ENCODE assay signal across 1 cellular context in the genomic region with DNA sequence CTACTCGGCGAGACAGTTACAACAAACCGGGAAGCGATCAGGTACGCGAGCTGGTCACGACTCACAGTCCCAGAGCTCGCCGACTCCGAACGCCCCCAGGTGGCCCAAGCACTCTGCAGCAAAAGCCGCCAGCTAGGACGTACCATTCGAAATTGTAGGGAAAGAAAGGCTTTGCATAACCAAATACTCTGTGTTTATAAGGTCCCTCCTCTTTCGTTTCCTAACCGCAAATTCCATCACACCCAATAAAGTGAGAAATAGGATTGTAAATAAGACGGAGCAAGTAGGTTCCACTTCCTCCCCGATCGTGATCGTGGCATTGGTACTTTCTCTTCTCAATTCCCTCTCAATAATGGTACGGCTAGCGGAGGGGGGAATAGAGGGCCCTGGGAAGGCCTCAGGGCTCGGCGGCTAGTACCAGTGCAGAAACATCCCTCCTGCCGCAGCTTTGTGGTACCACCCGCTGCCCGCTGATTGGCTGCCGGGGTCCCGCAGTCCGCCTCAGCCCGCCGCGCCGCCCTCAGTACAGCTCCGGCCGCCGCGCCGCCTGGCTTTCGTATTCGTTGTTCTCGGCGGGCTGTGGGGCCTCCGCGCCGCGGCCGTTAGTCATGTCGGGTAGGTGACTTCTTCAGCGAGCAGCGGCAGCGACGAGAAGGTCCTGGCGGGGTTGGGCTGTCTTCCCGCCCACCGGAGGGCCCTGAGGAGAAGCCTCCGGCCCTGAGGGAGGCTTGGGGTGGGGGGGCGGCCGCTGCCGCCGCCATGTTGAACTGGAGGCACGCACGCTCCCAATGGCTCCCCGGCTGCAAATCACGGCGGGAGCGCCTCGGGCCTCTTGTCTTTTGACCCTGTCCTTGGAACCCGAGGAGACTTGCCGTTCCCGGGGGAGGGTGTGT.
TF ChIP-seq lines count a peak whose summit lies in the region.

TSS of gene TAF15 (plus strand) at position 523 of the 893 bp plus-strand sequence. CDS start at position 609, 86 bp downstream.

TF ChIP-seq in HepG2, 621 proteins besides CTCF, POLR2A, EP300 and RAD21 (continued from another document and continues in another):
- TF ChIP-seq, protein P1, sequence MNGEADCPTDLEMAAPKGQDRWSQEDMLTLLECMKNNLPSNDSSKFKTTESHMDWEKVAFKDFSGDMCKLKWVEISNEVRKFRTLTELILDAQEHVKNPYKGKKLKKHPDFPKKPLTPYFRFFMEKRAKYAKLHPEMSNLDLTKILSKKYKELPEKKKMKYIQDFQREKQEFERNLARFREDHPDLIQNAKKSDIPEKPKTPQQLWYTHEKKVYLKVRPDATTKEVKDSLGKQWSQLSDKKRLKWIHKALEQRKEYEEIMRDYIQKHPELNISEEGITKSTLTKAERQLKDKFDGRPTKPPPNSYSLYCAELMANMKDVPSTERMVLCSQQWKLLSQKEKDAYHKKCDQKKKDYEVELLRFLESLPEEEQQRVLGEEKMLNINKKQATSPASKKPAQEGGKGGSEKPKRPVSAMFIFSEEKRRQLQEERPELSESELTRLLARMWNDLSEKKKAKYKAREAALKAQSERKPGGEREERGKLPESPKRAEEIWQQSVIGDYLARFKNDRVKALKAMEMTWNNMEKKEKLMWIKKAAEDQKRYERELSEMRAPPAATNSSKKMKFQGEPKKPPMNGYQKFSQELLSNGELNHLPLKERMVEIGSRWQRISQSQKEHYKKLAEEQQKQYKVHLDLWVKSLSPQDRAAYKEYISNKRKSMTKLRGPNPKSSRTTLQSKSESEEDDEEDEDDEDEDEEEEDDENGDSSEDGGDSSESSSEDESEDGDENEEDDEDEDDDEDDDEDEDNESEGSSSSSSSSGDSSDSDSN (CRISPR knock-in tag; IDR thresholded peaks at IDR 0.05): peak; percentile 68
- TF ChIP-seq ZNF770 (CRISPR knock-in tag; IDR thresholded peaks at IDR 0.05) (peak; percentile 65), ZNF30 (CRISPR knock-in tag; IDR thresholded peaks at IDR 0.05) (0 out of 2 replicates have a peak, but pooled peaks have one; percentile 51), ZNF446 (CRISPR knock-in tag; IDR thresholded peaks at IDR 0.05) (peak; percentile 71; the same call in 1 of the 2 replicates), ZIK1 (CRISPR knock-in tag; IDR thresholded peaks at IDR 0.05; ENCODE audit: borderline replicate concordance, low read depth) (peak; percentile 46; the same call in 1 of the 2 replicates), CBX2 (IDR thresholded peaks at IDR 0.05; ENCODE audit: low read depth, low read length) (no peak), CBX2 (CRISPR knock-in tag; IDR thresholded peaks at IDR 0.05; ENCODE audit: low read depth) (no peak), ZNF781 (CRISPR knock-in tag; IDR thresholded peaks at IDR 0.05; ENCODE audit: borderline replicate concordance, not compliant biosample characterization) (peak; percentile 50), SNAPC2 (CRISPR knock-in tag; IDR thresholded peaks at IDR 0.05) (no peak), RARA (CRISPR knock-in tag; IDR thresholded peaks at IDR 0.05) (no peak; the same call in 1 of the 2 replicates), ZC3H13 (CRISPR knock-in tag; IDR thresholded peaks at IDR 0.05) (peak; percentile 67), NKX3-1 (CRISPR knock-in tag; IDR thresholded peaks at IDR 0.05) (peak; percentile 68; the same call in 1 of the 2 replicates), HNF1A (IDR thresholded peaks at IDR 0.05; ENCODE audit: low read depth) (no peak), HNF1A (CRISPR knock-in tag; IDR thresholded peaks at IDR 0.05; ENCODE audit: borderline replicate concordance) (peak; percentile 57), KLF6 (CRISPR knock-in tag; IDR thresholded peaks at IDR 0.05) (no peak), SOX6 (IDR thresholded peaks at IDR 0.05) (no peak), SOX6 (CRISPR knock-in tag; IDR thresholded peaks at IDR 0.05) (no peak; the same call in 1 of the 2 replicates), TP53 (CRISPR knock-in tag; conservative IDR thresholded peaks at IDR 0.05) (0 out of 2 replicates have a peak, but pooled peaks have one; percentile 60), SKI (IDR thresholded peaks at IDR 0.05; ENCODE audit: partially characterized antibody) (peak; percentile 28), KDM5B (CRISPR knock-in tag; IDR thresholded peaks at IDR 0.05; ENCODE audit: borderline replicate concordance) (no peak; the same call in 1 of the 2 replicates), ZBTB26 (CRISPR knock-in tag; IDR thresholded peaks at IDR 0.05; ENCODE audit: borderline replicate concordance) (no peak; the same call in 1 of the 2 replicates), ZNF138 (CRISPR knock-in tag; IDR thresholded peaks at IDR 0.05; ENCODE audit: low read depth) (peak; percentile 93; the same call in 1 of the 2 replicates), ZNF552 (CRISPR knock-in tag; IDR thresholded peaks at IDR 0.05; ENCODE audit: borderline replicate concordance) (0 out of 2 replicates have a peak, but pooled peaks have one; percentile 44), SIX1 (CRISPR knock-in tag; IDR thresholded peaks at IDR 0.05; ENCODE audit: borderline replicate concordance) (no peak), POLR2G (IDR thresholded peaks at IDR 0.05; ENCODE audit: low read depth, low read length) (peak; percentile 99), SIN3B (IDR thresholded peaks at IDR 0.05; ENCODE audit: low read length) (peak; percentile 41; the same call in 1 of the 2 replicates), ARNT2 (CRISPR knock-in tag; IDR thresholded peaks at IDR 0.05; ENCODE audit: low read depth) (peak; percentile 25; the same call in 1 of the 2 replicates), ZNF101 (CRISPR knock-in tag; IDR thresholded peaks at IDR 0.05; ENCODE audit: borderline replicate concordance, low read depth) (no peak), KDM2A (CRISPR knock-in tag; IDR thresholded peaks at IDR 0.05; ENCODE audit: borderline replicate concordance, low read depth) (peak; percentile 56; the same call in 1 of the 2 replicates), ZNF703 (CRISPR knock-in tag; IDR thresholded peaks at IDR 0.05; ENCODE audit: borderline replicate concordance) (peak; percentile 82; the same call in 1 of the 2 replicates), ZNF3 (CRISPR knock-in tag; IDR thresholded peaks at IDR 0.05) (no peak), HOXA7 (CRISPR knock-in tag; IDR thresholded peaks at IDR 0.05) (peak; percentile 94; the same call in 1 of the 2 replicates), DZIP1 (CRISPR knock-in tag; IDR thresholded peaks at IDR 0.05) (0 out of 2 replicates have a peak, but pooled peaks have one; percentile 50), ZNF337 (CRISPR knock-in tag; IDR thresholded peaks at IDR 0.05; ENCODE audit: borderline replicate concordance, low read depth) (peak; percentile 73; the same call in 1 of the 2 replicates), ZNF34 (CRISPR knock-in tag; IDR thresholded peaks at IDR 0.05; ENCODE audit: borderline replicate concordance) (no peak), HIVEP1 (CRISPR knock-in tag; IDR thresholded peaks at IDR 0.05) (no peak)
- TF ChIP-seq, protein P2, sequence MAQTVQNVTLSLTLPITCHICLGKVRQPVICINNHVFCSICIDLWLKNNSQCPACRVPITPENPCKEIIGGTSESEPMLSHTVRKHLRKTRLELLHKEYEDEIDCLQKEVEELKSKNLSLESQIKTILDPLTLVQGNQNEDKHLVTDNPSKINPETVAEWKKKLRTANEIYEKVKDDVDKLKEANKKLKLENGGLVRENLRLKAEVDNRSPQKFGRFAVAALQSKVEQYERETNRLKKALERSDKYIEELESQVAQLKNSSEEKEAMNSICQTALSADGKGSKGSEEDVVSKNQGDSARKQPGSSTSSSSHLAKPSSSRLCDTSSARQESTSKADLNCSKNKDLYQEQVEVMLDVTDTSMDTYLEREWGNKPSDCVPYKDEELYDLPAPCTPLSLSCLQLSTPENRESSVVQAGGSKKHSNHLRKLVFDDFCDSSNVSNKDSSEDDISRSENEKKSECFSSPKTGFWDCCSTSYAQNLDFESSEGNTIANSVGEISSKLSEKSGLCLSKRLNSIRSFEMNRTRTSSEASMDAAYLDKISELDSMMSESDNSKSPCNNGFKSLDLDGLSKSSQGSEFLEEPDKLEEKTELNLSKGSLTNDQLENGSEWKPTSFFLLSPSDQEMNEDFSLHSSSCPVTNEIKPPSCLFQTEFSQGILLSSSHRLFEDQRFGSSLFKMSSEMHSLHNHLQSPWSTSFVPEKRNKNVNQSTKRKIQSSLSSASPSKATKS (CRISPR knock-in tag; IDR thresholded peaks at IDR 0.05): peak; percentile 60; the same call in 1 of the 2 replicates
- TF ChIP-seq, protein P3, sequence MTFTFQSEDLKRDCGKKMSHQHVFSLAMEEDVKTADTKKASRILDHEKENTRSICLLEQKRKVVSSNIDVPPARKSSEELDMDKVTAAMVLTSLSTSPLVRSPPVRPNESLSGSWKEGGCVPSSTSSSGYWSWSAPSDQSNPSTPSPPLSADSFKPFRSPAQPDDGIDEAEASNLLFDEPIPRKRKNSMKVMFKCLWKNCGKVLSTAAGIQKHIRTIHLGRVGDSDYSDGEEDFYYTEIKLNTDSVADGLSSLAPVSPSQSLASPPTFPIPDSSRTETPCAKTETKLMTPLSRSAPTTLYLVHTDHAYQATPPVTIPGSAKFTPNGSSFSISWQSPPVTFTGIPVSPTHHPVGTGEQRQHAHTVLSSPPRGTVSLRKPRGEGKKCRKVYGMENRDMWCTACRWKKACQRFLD (CRISPR knock-in tag; IDR thresholded peaks at IDR 0.05; ENCODE audit: borderline replicate concordance): peak; percentile 70; the same call in 1 of the 2 replicates
- TF ChIP-seq, protein P4, sequence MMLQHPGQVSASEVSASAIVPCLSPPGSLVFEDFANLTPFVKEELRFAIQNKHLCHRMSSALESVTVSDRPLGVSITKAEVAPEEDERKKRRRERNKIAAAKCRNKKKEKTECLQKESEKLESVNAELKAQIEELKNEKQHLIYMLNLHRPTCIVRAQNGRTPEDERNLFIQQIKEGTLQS (CRISPR knock-in tag; IDR thresholded peaks at IDR 0.05): no peak
- TF ChIP-seq, protein P5, sequence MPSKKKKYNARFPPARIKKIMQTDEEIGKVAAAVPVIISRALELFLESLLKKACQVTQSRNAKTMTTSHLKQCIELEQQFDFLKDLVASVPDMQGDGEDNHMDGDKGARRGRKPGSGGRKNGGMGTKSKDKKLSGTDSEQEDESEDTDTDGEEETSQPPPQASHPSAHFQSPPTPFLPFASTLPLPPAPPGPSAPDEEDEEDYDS (CRISPR knock-in tag; IDR thresholded peaks at IDR 0.05): peak; percentile 84
